In genomic region chr6:80528115-80528514, GRCh38 we compare ENCODE assay signal across 14 cellular contexts.
DNase-seq lines count a peak whose midpoint lies in the region; ATAC-seq and TF ChIP-seq lines count a peak whose summit lies in the region.
"Had no signal": no experiment of that assay in that cellular context is flagged by ENCODE, and none has a peak within 500 bp of the region (broad histone marks: within the 10 kb centered on the region; RNA-seq: fewer than 3 reads in every experiment).

No MANE protein-coding gene starts in this region.

- no peaks in the 10 kb centered on the region for H3K9me3 ChIP-seq in HCT116 (ENCODE audit: control insufficient read depth in 1 of 2, insufficient read depth in 1 of 2, low read depth in 1 of 2, low read length in 2 of 2)
- no peaks in the 10 kb centered on the region for H3K9me3 ChIP-seq in lower lobe of right lung
- H3K9me3 ChIP-seq in MM.1S (replicated peaks; ENCODE audit: insufficient read depth, low read length) = no peaks in the 10 kb centered on the region
- H3K9me3 ChIP-seq: BLaER1 had no signal

- in situ Hi-C loops in astrocyte of the spinal cord (cut with HindIII; ENCODE audit: low sequenced_read_pairs) = no loop called here

- POLR2A ChIA-PET in HCT116 (lab: Charles Lee) = no interaction called here

- intact Hi-C loops in HCT116 (cut with micrococcal nuclease) = no loop called here
- intact Hi-C loops in lower lobe of right lung (cut with DNase I) = no loop called here

- no peak overlapping the region for H3K27ac ChIP-seq in HCT116 (ENCODE audit: low read depth, low read length)
- H3K27ac ChIP-seq in lower lobe of right lung = peak overlapping the region; percentile 76
- H3K27ac ChIP-seq in MM.1S (ENCODE audit: low read length) = no peak overlapping the region
- H3K27ac ChIP-seq: BLaER1, SK-N-MC, WERI-Rb-1 had no signal

- H3K79me2 ChIP-seq in HCT116 (ENCODE audit: insufficient read depth, low read length) (no peaks in the 10 kb centered on the region), MM.1S (ENCODE audit: low read length) (no peaks in the 10 kb centered on the region)

- H3K36me3 ChIP-seq in HCT116 (ENCODE audit: control insufficient read depth in 1 of 2, insufficient read depth in 2 of 2, low read length in 2 of 2) (no peaks in the 10 kb centered on the region), lower lobe of right lung (no peaks in the 10 kb centered on the region), MM.1S (replicated peaks; ENCODE audit: insufficient read depth, low read length) (no peaks in the 10 kb centered on the region)
- H3K36me3 ChIP-seq: BLaER1, WERI-Rb-1 had no signal

- TF ChIP-seq RAD21 in HCT116 (IDR thresholded peaks at IDR 0.05; ENCODE audit: low read depth) = no peak

- H3K9ac ChIP-seq in HCT116 (ENCODE audit: low read length) (no peak overlapping the region), MM.1S (ENCODE audit: low read length) (no peak overlapping the region)
- H3K9ac ChIP-seq: BLaER1 had no signal

- BruUV-seq in HCT116 (replicated peaks; lab: Mats Ljungman, UMichigan) = no TSS peak

- TF ChIP-seq CTCF in AG09319 (IDR thresholded peaks at IDR 0.05; ENCODE audit: low read depth, low read length) (peak; percentile 4; the same call in 1 of the 2 replicates), HCT116 (IDR thresholded peaks at IDR 0.05 in 2 of 3, conservative IDR thresholded peaks at IDR 0.05 in 1 of 3; ENCODE audit: borderline replicate concordance in 1 of 3, insufficient read depth in 1 of 3, low read depth in 2 of 3, low read length in 2 of 3) (no peak), astrocyte of the spinal cord (IDR thresholded peaks at IDR 0.05; ENCODE audit: low read depth, low read length) (peak; percentile 9), lower lobe of right lung (IDR thresholded peaks at IDR 0.05) (no peak), MM.1S (IDR thresholded peaks at IDR 0.05; ENCODE audit: low read length) (no peak)

- CTCF ChIA-PET in HCT116 (lab: Charles Lee) = no interaction called here

- H3K9me2 ChIP-seq in HCT116 (ENCODE audit: insufficient read depth) (no peaks in the 10 kb centered on the region), MM.1S (replicated peaks; ENCODE audit: insufficient read depth, low read length) (no peaks in the 10 kb centered on the region)

- H3K4me3 ChIP-seq in HCT116 (replicated peaks in 1 of 2; ENCODE audit: low read depth in 1 of 2, low read length in 2 of 2) (no peak overlapping the region), astrocyte of the spinal cord (ENCODE audit: low read depth, low read length) (no peak overlapping the region), lower lobe of right lung (no peak overlapping the region), MM.1S (ENCODE audit: low read length) (no peak overlapping the region)
- H3K4me3 ChIP-seq: BLaER1, SK-N-MC had no signal

- H3K4me1 ChIP-seq in HCT116 (ENCODE audit: control insufficient read depth in 1 of 2, insufficient read depth in 2 of 2, low read length in 2 of 2) = peaks cover 0 to 11% of the 10 kb centered on the region in 2 experiments; a peak in 2 of 4 replicates
- peaks cover 4% of the 10 kb centered on the region for H3K4me1 ChIP-seq in lower lobe of right lung
- H3K4me1 ChIP-seq in MM.1S (ENCODE audit: low read length) = no peaks in the 10 kb centered on the region
- H3K4me1 ChIP-seq: BLaER1 had no signal

- H2AFZ ChIP-seq in HCT116 (ENCODE audit: low read depth, low read length, poor library complexity, severe bottlenecking) = peak overlapping the region; percentile 51
- no peak overlapping the region for H2AFZ ChIP-seq in MM.1S (ENCODE audit: low read length)

- H4K20me1 ChIP-seq in HCT116 (ENCODE audit: insufficient read depth) = no peaks in the 10 kb centered on the region
- no peaks in the 10 kb centered on the region for H4K20me1 ChIP-seq in MM.1S (ENCODE audit: insufficient read depth, low read length)
- H4K20me1 ChIP-seq: BLaER1 had no signal

- DNase-seq in AG09319 (ENCODE audit: extremely low read depth, low read depth) (no peak), HCT116 (ENCODE audit: low read depth, low spot score) (no peak), astrocyte of the spinal cord (ENCODE audit: low read depth, low spot score) (no peak), lower lobe of right lung (no peak), T-helper 9 cell (no peak), MM.1S (no peak), AG08396 (ENCODE audit: low spot score) (no peak), mesenteric fat pad (ENCODE audit: low spot score) (no peak)
- DNase-seq: activated effector memory CD4-positive, alpha-beta T cell treated with anti-CD3 and anti-CD28 coated beads, Interleukin-2, amount 50 U/mL, for 16 hours; effector CD4-positive, alpha-beta T cell; stimulated activated CD4-positive, alpha-beta T cell treated with anti-CD3 and anti-CD28 coated beads, Interleukin-15, amount 100 ng/mL, for 24 hours; WERI-Rb-1 had no signal

- no peak for TF ChIP-seq POLR2A in HCT116 (IDR thresholded peaks at IDR 0.05; ENCODE audit: borderline replicate concordance, extremely low read depth, insufficient read depth, insufficient read length)

- RAD21 ChIA-PET in HCT116 (lab: Charles Lee; ENCODE audit: low non-redundant PET in 1 of 2, low total read pairs in 2 of 2, uncharacterized antibody in 2 of 2, unreplicated experiment in 2 of 2) = no interaction called here

- H3K27me3 ChIP-seq in HCT116 (ENCODE audit: insufficient read depth, low read length) (no peaks in the 10 kb centered on the region), lower lobe of right lung (ENCODE audit: low read depth) (no peaks in the 10 kb centered on the region), MM.1S (replicated peaks; ENCODE audit: insufficient read depth, low read length) (no peaks in the 10 kb centered on the region)
- H3K27me3 ChIP-seq: BLaER1 had no signal

- no peak for ATAC-seq in HCT116
- peak; percentile 15 to 65 for ATAC-seq in lower lobe of right lung

- H3K4me2 ChIP-seq in HCT116 (ENCODE audit: low read length) (no peak overlapping the region), MM.1S (ENCODE audit: low read depth, low read length) (no peak overlapping the region)
- H3K4me2 ChIP-seq: BLaER1 had no signal

- H3F3A ChIP-seq in MM.1S (ENCODE audit: insufficient read depth, low read length) = no peaks in the 10 kb centered on the region

TF ChIP-seq in HCT116, 20 proteins besides CTCF, POLR2A, EP300 and RAD21:
- no peak for TF ChIP-seq EZH2 (IDR thresholded peaks at IDR 0.05)
- no peak for TF ChIP-seq SRF (IDR thresholded peaks at IDR 0.05; ENCODE audit: low read depth)
- no peak for TF ChIP-seq POLR2AphosphoS5 (IDR thresholded peaks at IDR 0.05; ENCODE audit: low read depth, low read length)

Comparison
In these comparisons a context has a peak if more than half of its experiments do, and no peak if none do; other contexts are left out.
1. CTCF ChIP-seq: peak in AG09319 (single experiment) and astrocyte of the spinal cord (single experiment); none in HCT116 (0 of 3), lower lobe of right lung (single experiment) and MM.1S (single experiment).